ENCODE assay signal across 28 cellular contexts in the genomic region with DNA sequence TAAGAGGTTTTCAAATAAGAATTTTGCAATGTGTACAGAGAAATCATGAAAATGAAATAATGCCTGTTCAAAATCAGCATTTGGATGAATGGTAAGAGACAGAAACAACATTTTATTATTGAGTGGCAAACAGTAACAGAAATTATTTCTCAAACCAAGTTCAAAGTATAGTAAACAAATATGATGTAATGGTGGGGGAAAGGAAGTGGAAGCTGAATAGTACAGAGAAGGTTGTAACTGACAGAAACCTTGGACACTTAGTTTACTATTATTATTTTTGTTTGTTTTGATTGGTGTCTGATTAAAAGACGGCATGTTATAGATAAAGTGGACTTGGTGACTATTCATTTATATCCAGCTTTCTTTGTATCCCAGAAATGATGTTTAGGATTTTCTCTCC.
"Had no signal": no experiment of that assay in that cellular context is flagged by ENCODE, and none has a peak within 500 bp of the region (broad histone marks: within the 10 kb centered on the region; RNA-seq: fewer than 3 reads in every experiment).

No MANE protein-coding gene starts in this region.

- H3K4me1 ChIP-seq: colonic mucosa, esophagus muscularis mucosa, esophagus squamous epithelium, foreskin keratinocyte, gastrocnemius medialis, gastroesophageal sphincter, heart left ventricle, heart right ventricle had no signal

- H3K36me3 ChIP-seq: colonic mucosa, esophagus muscularis mucosa, esophagus squamous epithelium, gastrocnemius medialis, gastroesophageal sphincter, heart left ventricle, heart right ventricle had no signal

- H3K9me3 ChIP-seq: colonic mucosa, esophagus muscularis mucosa, esophagus squamous epithelium, gastrocnemius medialis, gastroesophageal sphincter had no signal

- H3K27me3 ChIP-seq: colonic mucosa, esophagus muscularis mucosa, esophagus squamous epithelium, foreskin keratinocyte, gastrocnemius medialis, gastroesophageal sphincter, heart left ventricle, heart right ventricle had no signal

- H3K4me3 ChIP-seq: colonic mucosa, coronary artery, dorsolateral prefrontal cortex, esophagus muscularis mucosa, esophagus squamous epithelium, gastrocnemius medialis, gastroesophageal sphincter, heart left ventricle, heart right ventricle had no signal

- H3K27ac ChIP-seq: colonic mucosa, coronary artery, dorsolateral prefrontal cortex, epithelial cell of prostate, esophagus muscularis mucosa, esophagus squamous epithelium, foreskin keratinocyte, gastrocnemius medialis, gastroesophageal sphincter, heart left ventricle, heart right ventricle had no signal

- ATAC-seq: effector memory CD8-positive, alpha-beta T cell; esophagus mucosa; foreskin keratinocyte; gastrocnemius medialis; gastroesophageal sphincter; heart left ventricle; heart right ventricle had no signal

- FAIRE-seq: colon, endometrium, endothelial cell of umbilical vein, frontal cortex had no signal

- DNase-seq: colonic mucosa; cortex of kidney; dermis blood vessel endothelial cell; dorsolateral prefrontal cortex; effector CD4-positive, alpha-beta T cell; effector CD8-positive, alpha-beta T cell; effector memory CD4-positive, alpha-beta T cell; effector memory CD8-positive, alpha-beta T cell; endodermal cell; erythroblast; esophagus squamous epithelium; foreskin fibroblast; foreskin keratinocyte; foreskin melanocyte; gastrocnemius medialis; glutamatergic neuron; head of caudate nucleus; heart left ventricle; heart right ventricle had no signal
